Comparison of ENCODE assay signal across 24 cellular contexts in genomic region chrX:47182106-47182700, GRCh38.
"Had no signal": no experiment of that assay in that cellular context is flagged by ENCODE, and none has a peak within 500 bp of the region (broad histone marks: within the 10 kb centered on the region; RNA-seq: fewer than 3 reads in every experiment).

No MANE protein-coding gene starts in this region.

- H3K4me1 Mint-ChIP-seq: activated B cell treated with CpG ODN at 0.5 μM for 24 hours; activated CD4-positive, alpha-beta T cell treated with anti-CD3 and anti-CD28 coated beads, Interleukin-2, amount 10 ng/mL, durations not matched to agents 24 days and 14 days; activated T-helper 17 cell treated with anti-CD3 and anti-CD28 coated beads, Interleukin-2, amount 50 U/mL, for 72 hours; T-helper 17 cell had no signal

- H3K27ac Mint-ChIP-seq: activated B cell treated with CpG ODN at 0.5 μM for 24 hours; activated CD8-positive, alpha-beta memory T cell treated with anti-CD3 and anti-CD28 coated beads, Interleukin-2, amount 10 ng/mL, durations not matched to agents 7 days and 5 days; activated T-helper 17 cell treated with anti-CD3 and anti-CD28 coated beads, Interleukin-2, amount 50 U/mL, for 72 hours; T-helper 17 cell had no signal

- H3K27me3 Mint-ChIP-seq: activated B cell treated with CpG ODN at 0.5 μM for 24 hours; activated CD4-positive, alpha-beta T cell treated with anti-CD3 and anti-CD28 coated beads, Interleukin-2, amount 10 ng/mL, durations not matched to agents 24 days and 14 days; activated CD8-positive, alpha-beta memory T cell treated with anti-CD3 and anti-CD28 coated beads, Interleukin-2, amount 10 ng/mL, durations not matched to agents 7 days and 5 days; activated T-helper 17 cell treated with anti-CD3 and anti-CD28 coated beads, Interleukin-2, amount 50 U/mL, for 72 hours; T-helper 17 cell had no signal

- H3K4me3 Mint-ChIP-seq: activated B cell treated with CpG ODN at 0.5 μM for 24 hours; activated CD4-positive, alpha-beta T cell treated with anti-CD3 and anti-CD28 coated beads, Interleukin-2, amount 10 ng/mL, durations not matched to agents 24 days and 14 days; activated CD8-positive, alpha-beta memory T cell treated with anti-CD3 and anti-CD28 coated beads, Interleukin-2, amount 10 ng/mL, durations not matched to agents 7 days and 5 days; activated T-cell treated with anti-CD3 and anti-CD28 coated beads, Interleukin-2, amount 50 U/mL, for 4 hours; activated T-helper 17 cell treated with anti-CD3 and anti-CD28 coated beads, Interleukin-2, amount 50 U/mL, for 72 hours; T-helper 17 cell had no signal

- ATAC-seq: activated CD8-positive, alpha-beta memory T cell treated with anti-CD3 and anti-CD28 coated beads, Interleukin-2, amount 10 ng/mL, durations not matched to agents 7 days and 5 days; activated T-cell treated with anti-CD3 and anti-CD28 coated beads, Interleukin-2, amount 50 U/mL, for 4 hours; activated T-helper 17 cell treated with anti-CD3 and anti-CD28 coated beads, Interleukin-2, amount 50 U/mL, for 72 hours; K562; T-helper 17 cell had no signal

- H3K27ac ChIP-seq: brain microvascular endothelial cell had no signal

- H3K4me3 ChIP-seq: K562 had no signal

- DNase-seq: activated B cell treated with CpG ODN at 0.5 μM for 24 hours; activated CD4-positive, alpha-beta T cell treated with anti-CD3 and anti-CD28 coated beads for 1 hour; activated CD4-positive, alpha-beta T cell treated with anti-CD3 and anti-CD28 coated beads, Interleukin-2, amount 10 ng/mL, durations not matched to agents 24 days and 14 days; activated CD4-positive, alpha-beta T cell treated with anti-CD3 and anti-CD28 coated beads, Interleukin-2, amount 50 U/mL, for 48 hours; activated CD8-positive, alpha-beta memory T cell treated with anti-CD3 and anti-CD28 coated beads, Interleukin-2, amount 10 ng/mL, durations not matched to agents 7 days and 5 days; activated naive CD4-positive, alpha-beta T cell treated with anti-CD3 and anti-CD28 coated beads, Interleukin-2, amount 50 U/mL, for 16 hours; activated T-cell treated with anti-CD3 and anti-CD28 coated beads, Interleukin-2, amount 50 U/mL, for 4 hours; amniotic stem cell; brain microvascular endothelial cell; Karpas-422; MM.1S; NCI-H1105; NCI-H1436; NCI-H1694 treated with DMSO at 0.1 percent for 48 hours; NCI-H2029 treated with DMSO at 0.1 percent for 48 hours; NCI-H345; NCI-H510A; NCI-H526 treated with DMSO at 0.1 percent for 48 hours; NCI-H82; SIG-M5; T-helper 17 cell; T1000 had no signal

- H3K9me3 Mint-ChIP-seq: activated B cell treated with CpG ODN at 0.5 μM for 24 hours; activated CD4-positive, alpha-beta T cell treated with anti-CD3 and anti-CD28 coated beads, Interleukin-2, amount 10 ng/mL, durations not matched to agents 24 days and 14 days; activated T-cell treated with anti-CD3 and anti-CD28 coated beads, Interleukin-2, amount 50 U/mL, for 4 hours; activated T-helper 17 cell treated with anti-CD3 and anti-CD28 coated beads, Interleukin-2, amount 50 U/mL, for 72 hours had no signal

- H3K27me3 ChIP-seq: brain microvascular endothelial cell had no signal
